1 cellular context compared by ENCODE assay signal in the genomic region with DNA sequence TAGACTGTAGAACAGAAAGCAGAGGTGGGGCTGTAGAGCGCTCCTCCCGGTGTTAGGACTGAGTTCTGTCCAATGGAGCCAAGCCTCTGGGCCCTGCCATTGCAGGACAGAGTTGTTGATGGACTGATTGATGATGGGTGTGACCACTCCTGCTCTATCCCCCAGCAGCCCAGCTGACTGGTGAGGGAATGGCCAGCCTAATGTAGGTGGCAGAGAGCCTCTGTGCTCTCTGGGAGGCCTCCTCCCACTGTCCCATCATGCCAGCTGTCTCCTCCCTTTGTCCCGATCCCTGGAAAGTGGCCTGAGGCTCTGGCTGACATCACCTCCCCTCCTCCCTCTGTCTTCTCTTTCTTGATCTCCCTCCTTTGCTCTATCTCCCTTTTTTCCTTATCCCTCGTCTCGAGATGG.
TF ChIP-seq lines count a peak whose summit lies in the region.

No MANE protein-coding gene starts in this region.

TF ChIP-seq in SK-N-SH, 30 proteins besides CTCF, POLR2A, EP300 and RAD21:
- TF ChIP-seq CHD2 (IDR thresholded peaks at IDR 0.05; ENCODE audit: low read length, partially characterized antibody) (no peak), FOXJ3 (CRISPR knock-in tag; IDR thresholded peaks at IDR 0.05) (no peak), TEAD4 (IDR thresholded peaks at IDR 0.05; ENCODE audit: borderline replicate concordance, insufficient read depth) (no peak), YY1 (IDR thresholded peaks at IDR 0.05; ENCODE audit: low read depth) (no peak), JUND (IDR thresholded peaks at IDR 0.05) (no peak), RXRA (IDR thresholded peaks at IDR 0.05; ENCODE audit: borderline replicate concordance, low read depth) (no peak), SMC3 (IDR thresholded peaks at IDR 0.05; ENCODE audit: low read depth, low read length) (no peak), FOSL2 (IDR thresholded peaks at IDR 0.05; ENCODE audit: borderline replicate concordance, low read depth) (no peak), EZH2phosphoT487 (IDR thresholded peaks at IDR 0.05; ENCODE audit: borderline replicate concordance, low read depth) (no peak)
- TF ChIP-seq, protein P1, sequence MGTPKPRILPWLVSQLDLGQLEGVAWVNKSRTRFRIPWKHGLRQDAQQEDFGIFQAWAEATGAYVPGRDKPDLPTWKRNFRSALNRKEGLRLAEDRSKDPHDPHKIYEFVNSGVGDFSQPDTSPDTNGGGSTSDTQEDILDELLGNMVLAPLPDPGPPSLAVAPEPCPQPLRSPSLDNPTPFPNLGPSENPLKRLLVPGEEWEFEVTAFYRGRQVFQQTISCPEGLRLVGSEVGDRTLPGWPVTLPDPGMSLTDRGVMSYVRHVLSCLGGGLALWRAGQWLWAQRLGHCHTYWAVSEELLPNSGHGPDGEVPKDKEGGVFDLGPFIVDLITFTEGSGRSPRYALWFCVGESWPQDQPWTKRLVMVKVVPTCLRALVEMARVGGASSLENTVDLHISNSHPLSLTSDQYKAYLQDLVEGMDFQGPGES (IDR thresholded peaks at IDR 0.05; ENCODE audit: low read depth, low read length): no peak
- TF ChIP-seq, protein P2, sequence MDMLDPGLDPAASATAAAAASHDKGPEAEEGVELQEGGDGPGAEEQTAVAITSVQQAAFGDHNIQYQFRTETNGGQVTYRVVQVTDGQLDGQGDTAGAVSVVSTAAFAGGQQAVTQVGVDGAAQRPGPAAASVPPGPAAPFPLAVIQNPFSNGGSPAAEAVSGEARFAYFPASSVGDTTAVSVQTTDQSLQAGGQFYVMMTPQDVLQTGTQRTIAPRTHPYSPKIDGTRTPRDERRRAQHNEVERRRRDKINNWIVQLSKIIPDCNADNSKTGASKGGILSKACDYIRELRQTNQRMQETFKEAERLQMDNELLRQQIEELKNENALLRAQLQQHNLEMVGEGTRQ (IDR thresholded peaks at IDR 0.05; ENCODE audit: borderline replicate concordance, low read depth, low read length): no peak
- TF ChIP-seq, protein P3, sequence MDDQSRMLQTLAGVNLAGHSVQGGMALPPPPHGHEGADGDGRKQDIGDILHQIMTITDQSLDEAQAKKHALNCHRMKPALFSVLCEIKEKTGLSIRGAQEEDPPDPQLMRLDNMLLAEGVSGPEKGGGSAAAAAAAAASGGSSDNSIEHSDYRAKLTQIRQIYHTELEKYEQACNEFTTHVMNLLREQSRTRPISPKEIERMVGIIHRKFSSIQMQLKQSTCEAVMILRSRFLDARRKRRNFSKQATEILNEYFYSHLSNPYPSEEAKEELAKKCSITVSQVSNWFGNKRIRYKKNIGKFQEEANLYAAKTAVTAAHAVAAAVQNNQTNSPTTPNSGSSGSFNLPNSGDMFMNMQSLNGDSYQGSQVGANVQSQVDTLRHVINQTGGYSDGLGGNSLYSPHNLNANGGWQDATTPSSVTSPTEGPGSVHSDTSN (IDR thresholded peaks at IDR 0.05): no peak
- TF ChIP-seq, protein P4, sequence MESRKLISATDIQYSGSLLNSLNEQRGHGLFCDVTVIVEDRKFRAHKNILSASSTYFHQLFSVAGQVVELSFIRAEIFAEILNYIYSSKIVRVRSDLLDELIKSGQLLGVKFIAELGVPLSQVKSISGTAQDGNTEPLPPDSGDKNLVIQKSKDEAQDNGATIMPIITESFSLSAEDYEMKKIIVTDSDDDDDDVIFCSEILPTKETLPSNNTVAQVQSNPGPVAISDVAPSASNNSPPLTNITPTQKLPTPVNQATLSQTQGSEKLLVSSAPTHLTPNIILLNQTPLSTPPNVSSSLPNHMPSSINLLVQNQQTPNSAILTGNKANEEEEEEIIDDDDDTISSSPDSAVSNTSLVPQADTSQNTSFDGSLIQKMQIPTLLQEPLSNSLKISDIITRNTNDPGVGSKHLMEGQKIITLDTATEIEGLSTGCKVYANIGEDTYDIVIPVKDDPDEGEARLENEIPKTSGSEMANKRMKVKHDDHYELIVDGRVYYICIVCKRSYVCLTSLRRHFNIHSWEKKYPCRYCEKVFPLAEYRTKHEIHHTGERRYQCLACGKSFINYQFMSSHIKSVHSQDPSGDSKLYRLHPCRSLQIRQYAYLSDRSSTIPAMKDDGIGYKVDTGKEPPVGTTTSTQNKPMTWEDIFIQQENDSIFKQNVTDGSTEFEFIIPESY (IDR thresholded peaks at IDR 0.05; ENCODE audit: borderline replicate concordance, low read depth): no peak
